ENCODE assay signal across 8 cellular contexts in the genomic region with DNA sequence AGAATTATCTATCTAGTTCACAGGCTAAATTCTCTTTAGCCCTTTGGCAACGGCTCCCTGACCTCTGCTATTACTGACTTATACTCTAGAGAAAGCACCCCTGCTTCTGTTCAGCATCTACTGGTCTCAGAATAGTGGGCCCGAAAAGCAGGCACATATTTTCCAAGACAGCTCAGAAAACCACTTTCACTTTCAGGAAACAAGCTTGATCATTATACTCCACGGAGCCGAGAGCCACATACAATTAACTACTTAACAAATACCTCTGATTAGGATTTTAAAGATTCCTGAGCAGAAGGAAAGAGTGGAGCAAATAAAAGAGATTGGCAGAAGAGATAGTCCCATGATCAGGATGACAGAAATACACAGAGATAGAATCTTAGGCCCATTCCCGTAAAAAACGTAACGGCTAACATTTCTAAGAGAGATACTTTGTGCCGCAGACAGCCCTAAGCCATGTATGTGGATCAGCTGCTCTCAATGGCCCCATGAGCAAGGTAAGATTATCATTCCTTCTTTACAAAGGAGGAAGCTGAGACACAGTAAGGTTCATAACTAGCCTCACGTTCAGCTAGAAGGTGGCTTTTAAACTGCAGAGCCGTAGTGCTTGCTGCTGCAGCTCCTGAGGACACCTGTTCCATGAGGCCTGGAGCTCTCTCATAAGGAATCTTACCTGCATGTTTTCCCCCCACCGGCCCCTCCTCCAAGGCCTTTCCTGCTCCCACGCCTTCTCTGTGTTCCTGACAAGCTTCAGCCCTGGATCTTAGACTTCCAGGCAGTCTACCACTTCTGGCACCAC.
A peak's percentile ranks its signal among the peaks of the same experiment; 100 is the strongest.
DNase-seq lines count a peak whose midpoint lies in the region; ATAC-seq and TF ChIP-seq lines count a peak whose summit lies in the region.

No MANE protein-coding gene starts in this region.

- CTCF ChIA-PET in mammary epithelial cell (lab: Charles Lee; ENCODE audit: low non-redundant PET): no interaction called here

- H4K20me1 ChIP-seq in mammary epithelial cell (ENCODE audit: insufficient read depth, low read length): no peaks in the 10 kb centered on the region

- H3K36me3 Mint-ChIP-seq in memory B cell: no peaks in the 10 kb centered on the region

- peak overlapping the region; percentile 76 for H2AFZ ChIP-seq in mammary epithelial cell (ENCODE audit: low read depth, low read length)

- intact Hi-C loops in mammary epithelial cell (cut with micrococcal nuclease): no loop called here

- peak overlapping the region; percentile 52 for H3K4me2 ChIP-seq in mammary epithelial cell (ENCODE audit: insufficient read depth, low read depth, low read length)

- no peak overlapping the region for H3K27ac ChIP-seq in mammary epithelial cell (ENCODE audit: insufficient read depth, low read depth, low read length)
- H3K27ac ChIP-seq in tibial nerve: peak overlapping the region; percentile 70 to 82 (median 77)

- DNase-seq in activated CD4-positive, alpha-beta T cell treated with anti-CD3 and anti-CD28 coated beads for 4 hours: peak; percentile 36 to 38
- DNase-seq in activated CD4-positive, alpha-beta T cell treated with anti-CD3 and anti-CD28 coated beads, Interleukin-2, amount 50 U/mL, for 4 hours: no peak
- peak; percentile 37 for DNase-seq in mammary epithelial cell
- no peak for DNase-seq in memory B cell (ENCODE audit: low spot score in 2 of 2)
- peak in 1 of 2 donors; percentile 30 for DNase-seq in tibial nerve (ENCODE audit: low spot score in 2 of 2)
- no peak for DNase-seq in effector CD8-positive, alpha-beta T cell (lab: John Stamatoyannopoulos, UW)
- DNase-seq in D341Med (ENCODE audit: low spot score): no peak

- no peaks in the 10 kb centered on the region for H3K79me2 ChIP-seq in mammary epithelial cell (ENCODE audit: insufficient read depth, low read length)

- BruUV-seq in mammary epithelial cell (replicated peaks; lab: Mats Ljungman, UMichigan): no TSS peak

- 34% methylated on average over 12 of the region's 12 CpGs for WGBS in mammary epithelial cell (ENCODE audit: low coverage, missing lambda C conversion rate)
- WGBS in tibial nerve, 2 donors: 33 to 35% methylated on average over 12 of the region's 12 CpGs

- H3K27me3 ChIP-seq in mammary epithelial cell (ENCODE audit: insufficient read depth, low read length): no peaks in the 10 kb centered on the region
- H3K27me3 ChIP-seq in tibial nerve: no peaks in the 10 kb centered on the region

- TF ChIP-seq CTCF in mammary epithelial cell (conservative IDR thresholded peaks at IDR 0.05 in 1 of 2, IDR thresholded peaks at IDR 0.05 in 1 of 2; ENCODE audit: extremely low read depth in 1 of 2, insufficient read depth in 1 of 2, low read depth in 1 of 2, low read length in 2 of 2): no peak
- TF ChIP-seq CTCF in tibial nerve (IDR thresholded peaks at IDR 0.05): no peak

- H3K36me3 ChIP-seq in mammary epithelial cell (ENCODE audit: insufficient read depth, low read length): no peaks in the 10 kb centered on the region
- no peaks in the 10 kb centered on the region for H3K36me3 ChIP-seq in tibial nerve

- H3K4me3 Mint-ChIP-seq in memory B cell: peak overlapping the region; percentile 37

- no peak for TF ChIP-seq POLR2A in tibial nerve (IDR thresholded peaks at IDR 0.05)

- H3K4me1 ChIP-seq in mammary epithelial cell (ENCODE audit: insufficient read depth, low read length) (peaks cover 8% of the 10 kb centered on the region), tibial nerve (peaks cover 6 to 47% (median 21%) of the 10 kb centered on the region in 4 donors)

- H3K27ac Mint-ChIP-seq in memory B cell: peak overlapping the region; percentile 86

- H3K9me3 ChIP-seq in mammary epithelial cell (replicated peaks; ENCODE audit: insufficient read depth, low read length) (no peaks in the 10 kb centered on the region), tibial nerve (no peaks in the 10 kb centered on the region)

- H3K4me1 Mint-ChIP-seq in memory B cell: peaks cover 35% of the 10 kb centered on the region

- TF ChIP-seq EP300 in tibial nerve (IDR thresholded peaks at IDR 0.05): peak in 1 of 2 donors; percentile 49

- in situ Hi-C loops in mammary epithelial cell (cut with MboI; ENCODE audit: low sequenced_read_pairs in 2 of 2): no loop called here

- no peaks in the 10 kb centered on the region for H3K27me3 Mint-ChIP-seq in memory B cell

- ATAC-seq in memory B cell (ENCODE audit: low read depth) (peak; percentile 78), HG02798 (IDR thresholded peaks at IDR 0.05; ENCODE audit: poor library complexity, unreplicated experiment) (no peak)

- H3K9ac ChIP-seq in mammary epithelial cell (ENCODE audit: insufficient read depth, low read length): no peak overlapping the region

- H3K9me3 Mint-ChIP-seq in memory B cell: no peaks in the 10 kb centered on the region

- dilution Hi-C loops in mammary epithelial cell (cut with HindIII; ENCODE audit: low sequenced_read_pairs): loop anchor here (5.0 kb wide), 1 partner anchor 62 kb away; no protein-coding TSS in a partner anchor

- H3K4me3 ChIP-seq in mammary epithelial cell (replicated peaks in 1 of 3; ENCODE audit: insufficient read depth in 1 of 3, low read depth in 2 of 3, low read length in 3 of 3) (peak overlapping the region in 1 of 3 experiments; percentile 3), tibial nerve (peak overlapping the region in 1 of 4 donors; percentile 33)

Comparison
In these comparisons a context has a peak if more than half of its experiments do, and no peak if none do; other contexts are left out.
1. DNase-seq: peak in activated CD4-positive, alpha-beta T cell treated with anti-CD3 and anti-CD28 coated beads for 4 hours (2 of 2) and mammary epithelial cell (single experiment); none in activated CD4-positive, alpha-beta T cell treated with anti-CD3 and anti-CD28 coated beads, Interleukin-2, amount 50 U/mL, for 4 hours (0 of 2), memory B cell (0 of 2), effector CD8-positive, alpha-beta T cell (single experiment) and D341Med (single experiment).